Comparison of ENCODE assay signal across 11 cellular contexts in genomic region chr11:128627666-128628342, GRCh38. TPM values are rescaled to one million over a fixed set of nuclear protein-coding genes. Genes with fewer than 3 reads are reported as not detected.
DNase-seq lines count a peak whose midpoint lies in the region; ATAC-seq and TF ChIP-seq lines count a peak whose summit lies in the region.
"Had no signal": no experiment of that assay in that cellular context is flagged by ENCODE, and none has a peak within 500 bp of the region (broad histone marks: within the 10 kb centered on the region; RNA-seq: fewer than 3 reads in every experiment).

No MANE protein-coding gene starts in this region.

- H3K36me3 ChIP-seq in stomach, result no peaks in the 10 kb centered on the region

- H3K9me3 Mint-ChIP-seq in activated naive CD8-positive, alpha-beta T cell treated with anti-CD3 and anti-CD28 coated beads, Interleukin-2, amount 50 U/mL, for 24 hours, result no peaks in the 10 kb centered on the region

- TF ChIP-seq POLR2A in stomach (IDR thresholded peaks at IDR 0.05), result no peak

- no peak for TF ChIP-seq EP300 in stomach (IDR thresholded peaks at IDR 0.05)

- peak overlapping the region; percentile 75 for H3K4me3 Mint-ChIP-seq in activated naive CD8-positive, alpha-beta T cell treated with anti-CD3 and anti-CD28 coated beads, Interleukin-2, amount 50 U/mL, for 24 hours

- peak; percentile 44 for DNase-seq in activated naive CD4-positive, alpha-beta T cell treated with Interleukin-2 at 50 U/mL for 16 hours
- DNase-seq in activated naive CD4-positive, alpha-beta T cell (lab: John Stamatoyannopoulos, UW), result no peak
- DNase-seq in activated naive CD8-positive, alpha-beta T cell treated with anti-CD3 and anti-CD28 coated beads, Interleukin-2, amount 50 U/mL, for 24 hours, result peak; percentile 56
- DNase-seq in stomach, result no peak
- no peak for DNase-seq in NCI-H2107 treated with DMSO at 0.1 percent for 48 hours (lab: John Stamatoyannopoulos, UW; ENCODE audit: unreplicated experiment)
- no peak for DNase-seq in COLO829 (ENCODE audit: low spot score)
- DNase-seq in Right ventricle myocardium inferior (ENCODE audit: missing footprints), result no peak
- DNase-seq: SHP77 treated with DMSO at 0.1 percent for 48 hours had no signal

- no peaks in the 10 kb centered on the region for H3K27me3 Mint-ChIP-seq in activated naive CD8-positive, alpha-beta T cell treated with anti-CD3 and anti-CD28 coated beads, Interleukin-2, amount 50 U/mL, for 24 hours

- H3K27ac ChIP-seq in stomach, result peak overlapping the region in 4 of 5 donors; percentile 43 to 61 (median 52)

- TF ChIP-seq CTCF in stomach (IDR thresholded peaks at IDR 0.05), result no peak

- no peaks in the 10 kb centered on the region for H3K9me3 ChIP-seq in stomach
- H3K9me3 ChIP-seq: Caco-2 had no signal

- H3K27me3 ChIP-seq in stomach, result no peaks in the 10 kb centered on the region

- intact Hi-C loops in stomach (cut with DNase I; ENCODE audit: low total_unique reads), result loop anchor here (10.0 kb wide), 1 partner anchor 103 kb away; no protein-coding TSS in a partner anchor
- intact Hi-C loops in Right ventricle myocardium inferior (cut with DNase I), result loop anchor here (5.0 kb wide), 3 partner anchors 46 to 161 kb away; no protein-coding TSS in a partner anchor

- H3K4me3 ChIP-seq in stomach, result no peak overlapping the region
- H3K4me3 ChIP-seq: lung had no signal

- H3K4me1 ChIP-seq in stomach, result peaks cover 14 to 58% (median 24%) of the 10 kb centered on the region in 4 donors
- H3K4me1 ChIP-seq: Caco-2 had no signal

- ATAC-seq in HG03108 (IDR thresholded peaks at IDR 0.05; ENCODE audit: unreplicated experiment) (peak; percentile 32), Right ventricle myocardium inferior (no peak)
- ATAC-seq in activated naive CD8-positive, alpha-beta T cell treated with anti-CD3 and anti-CD28 coated beads, Interleukin-2, amount 50 U/mL, for 24 hours, result peak; percentile 48

- peaks cover 2% of the 10 kb centered on the region for H3K36me3 Mint-ChIP-seq in activated naive CD8-positive, alpha-beta T cell treated with anti-CD3 and anti-CD28 coated beads, Interleukin-2, amount 50 U/mL, for 24 hours (ENCODE audit: low read depth)

- peak overlapping the region; percentile 96 for H3K27ac Mint-ChIP-seq in activated naive CD8-positive, alpha-beta T cell treated with anti-CD3 and anti-CD28 coated beads, Interleukin-2, amount 50 U/mL, for 24 hours

- 77 to 85% (median 81%) methylated on average over 7 of the region's 7 CpGs for WGBS in stomach, 5 donors

- H3K4me1 Mint-ChIP-seq in activated naive CD8-positive, alpha-beta T cell treated with anti-CD3 and anti-CD28 coated beads, Interleukin-2, amount 50 U/mL, for 24 hours, result peaks cover 92% of the 10 kb centered on the region

RNA-seq across cellular contexts. Expression of gene ETS1, which starts 40.4 kb away (rescaled TPM):
- total RNA-seq in stomach (10 to 100 TPM in 4 of 5 donors, 1 to 10 TPM in 1; 8.8 to 72.5 (median 24.6) TPM), Right ventricle myocardium inferior (53.2 TPM)
- 10 to 100 TPM in 2 of 3 donors, 1 to 10 TPM in 1; 7.0 to 35.4 (median 20.4) TPM for polyA plus RNA-seq in stomach

Comparison
In these comparisons a context has a peak if more than half of its experiments do, and no peak if none do; other contexts are left out.
1. DNase-seq: peak in activated naive CD4-positive, alpha-beta T cell treated with Interleukin-2 at 50 U/mL for 16 hours (single experiment) and activated naive CD8-positive, alpha-beta T cell treated with anti-CD3 and anti-CD28 coated beads, Interleukin-2, amount 50 U/mL, for 24 hours (single experiment); none in activated naive CD4-positive, alpha-beta T cell (0 of 4), stomach (single experiment), NCI-H2107 treated with DMSO at 0.1 percent for 48 hours (single experiment), COLO829 (single experiment) and Right ventricle myocardium inferior (single experiment).